In genomic region chr5:179906294-179906794, GRCh38 we compare ENCODE assay signal across 10 cellular contexts. TPM values are rescaled to one million over a fixed set of nuclear protein-coding genes. Genes with fewer than 3 reads are reported as not detected.
DNase-seq lines count a peak whose midpoint lies in the region; ATAC-seq, FAIRE-seq and TF ChIP-seq lines count a peak whose summit lies in the region.
"Had no signal": no experiment of that assay in that cellular context is flagged by ENCODE, and none has a peak within 500 bp of the region (broad histone marks: within the 10 kb centered on the region; RNA-seq: fewer than 3 reads in every experiment).

No MANE protein-coding gene starts in this region.

- CTCF ChIA-PET in activated CD8-positive, alpha-beta memory T cell treated with anti-CD3 and anti-CD28 coated beads, Interleukin-2, amount 10 ng/mL, durations not matched to agents 7 days and 5 days (lab: Charles Lee) = interaction anchor here (0.8 to 5.3 kb wide), 6 partner anchors 10 to 144 kb away, joined by 3 to 29 read pairs (median 4); partner anchors contain the start of genes LTC4S and MGAT4B

- no peak overlapping the region for H3K27ac Mint-ChIP-seq in activated CD8-positive, alpha-beta memory T cell treated with anti-CD3 and anti-CD28 coated beads, Interleukin-2, amount 10 ng/mL, durations not matched to agents 7 days and 5 days
- peak overlapping the region; percentile 15 for H3K27ac Mint-ChIP-seq in activated T-helper 2 cell treated with anti-CD3 and anti-CD28 coated beads, Interferon-gamma antibody, Interleukin-2, Interleukin-4, amounts not matched to agents 10 μg/mL and 5 μg/mL and 100 μg/mL, durations not matched to agents 14 hours and 24 hours and 36 hours

- intact Hi-C loops in activated T-helper 2 cell treated with anti-CD3 and anti-CD28 coated beads, Interferon-gamma antibody, Interleukin-2, Interleukin-4, amounts not matched to agents 10 μg/mL and 5 μg/mL and 100 μg/mL, durations not matched to agents 14 hours and 24 hours and 36 hours (cut with micrococcal nuclease) = loop anchor here (2.0 to 10.0 kb wide), 4 partner anchors 144 to 232 kb away; partner anchors contain the start of gene RNF130
- intact Hi-C loops in kidney (cut with DNase I) = no loop called here

- H3K27me3 ChIP-seq in thymus (ENCODE audit: control insufficient read depth, insufficient read depth) = no peaks in the 10 kb centered on the region

- no peak for FAIRE-seq in kidney (lab: Jason Lieb, UNC)
- FAIRE-seq: endometrium, G401.6 had no signal

- peak overlapping the region; percentile 55 to 75 for H3K4me3 ChIP-seq in kidney (ENCODE audit: low read length in 2 of 2)
- H3K4me3 ChIP-seq in thymus (ENCODE audit: low read length) = peak overlapping the region; percentile 73

- H3K36me3 ChIP-seq in kidney (ENCODE audit: control insufficient read depth in 1 of 2, insufficient read depth in 2 of 2, low read length in 2 of 2) (peaks cover 7 to 10% of the 10 kb centered on the region in 2 donors), thymus (ENCODE audit: control insufficient read depth, insufficient read depth) (peaks cover 8% of the 10 kb centered on the region)

- H3K27ac ChIP-seq in kidney (ENCODE audit: low read depth in 2 of 2, low read length in 2 of 2) (no peak overlapping the region), thymus (ENCODE audit: low read depth) (no peak overlapping the region)

- peak overlapping the region in 1 of 2 donors; percentile 69 for H3K9ac ChIP-seq in kidney (ENCODE audit: low read length in 2 of 2)

- no peak for TF ChIP-seq CTCF in kidney (IDR thresholded peaks at IDR 0.05; ENCODE audit: borderline replicate concordance, extremely low read depth, insufficient read depth)

- no peaks in the 10 kb centered on the region for H3K27me3 Mint-ChIP-seq in activated CD8-positive, alpha-beta memory T cell treated with anti-CD3 and anti-CD28 coated beads, Interleukin-2, amount 10 ng/mL, durations not matched to agents 7 days and 5 days
- no peaks in the 10 kb centered on the region for H3K27me3 Mint-ChIP-seq in activated T-helper 2 cell treated with anti-CD3 and anti-CD28 coated beads, Interferon-gamma antibody, Interleukin-2, Interleukin-4, amounts not matched to agents 10 μg/mL and 5 μg/mL and 100 μg/mL, durations not matched to agents 14 hours and 24 hours and 36 hours (ENCODE audit: low read depth)

- H3K36me3 Mint-ChIP-seq in activated CD8-positive, alpha-beta memory T cell treated with anti-CD3 and anti-CD28 coated beads, Interleukin-2, amount 10 ng/mL, durations not matched to agents 7 days and 5 days = peaks cover 5% of the 10 kb centered on the region
- H3K36me3 Mint-ChIP-seq in activated T-helper 2 cell treated with anti-CD3 and anti-CD28 coated beads, Interferon-gamma antibody, Interleukin-2, Interleukin-4, amounts not matched to agents 10 μg/mL and 5 μg/mL and 100 μg/mL, durations not matched to agents 14 hours and 24 hours and 36 hours (ENCODE audit: low read depth) = peaks cover 27% of the 10 kb centered on the region

- H3K4me1 ChIP-seq in kidney (ENCODE audit: control insufficient read depth in 1 of 2, insufficient read depth in 1 of 2, low read depth in 1 of 2, low read length in 2 of 2) (peaks cover 0 to 6% of the 10 kb centered on the region in 2 donors), thymus (ENCODE audit: control insufficient read depth, insufficient read depth, low read length) (peaks cover 7% of the 10 kb centered on the region)

- peaks cover 18% of the 10 kb centered on the region for H3K4me1 Mint-ChIP-seq in activated CD8-positive, alpha-beta memory T cell treated with anti-CD3 and anti-CD28 coated beads, Interleukin-2, amount 10 ng/mL, durations not matched to agents 7 days and 5 days
- H3K4me1 Mint-ChIP-seq in activated T-helper 2 cell treated with anti-CD3 and anti-CD28 coated beads, Interferon-gamma antibody, Interleukin-2, Interleukin-4, amounts not matched to agents 10 μg/mL and 5 μg/mL and 100 μg/mL, durations not matched to agents 14 hours and 24 hours and 36 hours (ENCODE audit: low read depth) = peaks cover 10% of the 10 kb centered on the region

- no peak for ATAC-seq in activated CD8-positive, alpha-beta memory T cell treated with anti-CD3 and anti-CD28 coated beads, Interleukin-2, amount 10 ng/mL, durations not matched to agents 7 days and 5 days
- ATAC-seq in HG03571 (IDR thresholded peaks at IDR 0.05; ENCODE audit: unreplicated experiment) = no peak

- 69% methylated on average over 24 of the region's 24 CpGs for WGBS in thymus

- no peak for DNase-seq in activated CD8-positive, alpha-beta memory T cell treated with anti-CD3 and anti-CD28 coated beads, Interleukin-2, amount 10 ng/mL, durations not matched to agents 7 days and 5 days
- no peak for DNase-seq in activated CD8-positive, alpha-beta memory T cell treated with anti-CD3 and anti-CD28 coated beads, Interleukin-2, amount 50 U/mL, for 4 hours
- no peak for DNase-seq in activated T-helper 2 cell treated with anti-CD3 and anti-CD28 coated beads, Interferon-gamma antibody, Interleukin-2, Interleukin-4, amounts not matched to agents 10 μg/mL and 5 μg/mL and 100 μg/mL, durations not matched to agents 14 hours and 24 hours and 36 hours (ENCODE audit: low spot score)
- DNase-seq in kidney (peak; percentile 67), NCI-H2171 (lab: John Stamatoyannopoulos, UW) (no peak), KG1 (lab: John Stamatoyannopoulos, UW) (no peak)

- no peaks in the 10 kb centered on the region for H3K9me3 Mint-ChIP-seq in activated CD8-positive, alpha-beta memory T cell treated with anti-CD3 and anti-CD28 coated beads, Interleukin-2, amount 10 ng/mL, durations not matched to agents 7 days and 5 days (ENCODE audit: low read depth)
- H3K9me3 Mint-ChIP-seq in activated T-helper 2 cell treated with anti-CD3 and anti-CD28 coated beads, Interferon-gamma antibody, Interleukin-2, Interleukin-4, amounts not matched to agents 10 μg/mL and 5 μg/mL and 100 μg/mL, durations not matched to agents 14 hours and 24 hours and 36 hours = no peaks in the 10 kb centered on the region

- H3K4me3 Mint-ChIP-seq in activated CD8-positive, alpha-beta memory T cell treated with anti-CD3 and anti-CD28 coated beads, Interleukin-2, amount 10 ng/mL, durations not matched to agents 7 days and 5 days = peak overlapping the region; percentile 83
- H3K4me3 Mint-ChIP-seq in activated T-helper 2 cell treated with anti-CD3 and anti-CD28 coated beads, Interferon-gamma antibody, Interleukin-2, Interleukin-4, amounts not matched to agents 10 μg/mL and 5 μg/mL and 100 μg/mL, durations not matched to agents 14 hours and 24 hours and 36 hours (ENCODE audit: low read depth) = peak overlapping the region; percentile 92

- H3K9me3 ChIP-seq in kidney (ENCODE audit: control insufficient read depth in 1 of 2, low read length in 2 of 2) = no peaks in the 10 kb centered on the region
- no peaks in the 10 kb centered on the region for H3K9me3 ChIP-seq in thymus (ENCODE audit: control insufficient read depth)

RNA-seq across cellular contexts. Expression of gene TBC1D9B, which starts 1.4 kb away (rescaled TPM):
- 10 to 100 TPM; 71.6 to 83.3 TPM for total RNA-seq in activated CD8-positive, alpha-beta memory T cell treated with anti-CD3 and anti-CD28 coated beads, Interleukin-2, amount 10 ng/mL, durations not matched to agents 7 days and 5 days
- 124 and 125 TPM in 2 replicates for total RNA-seq in activated T-helper 2 cell treated with anti-CD3 and anti-CD28 coated beads, Interferon-gamma antibody, Interleukin-2, Interleukin-4, amounts not matched to agents 10 μg/mL and 5 μg/mL and 100 μg/mL, durations not matched to agents 14 hours and 24 hours and 36 hours
- 117 TPM for total RNA-seq in kidney
- 49.5 TPM for polyA plus RNA-seq in kidney (ENCODE audit: insufficient read depth, low read depth, low replicate concordance)
- 69.4 TPM for polyA plus RNA-seq in thymus

RNA-seq across cellular contexts. Expression of gene MRNIP, which starts 47.7 kb away (rescaled TPM):
- 10 to 100 TPM; 20.2 to 21.4 TPM for total RNA-seq in activated CD8-positive, alpha-beta memory T cell treated with anti-CD3 and anti-CD28 coated beads, Interleukin-2, amount 10 ng/mL, durations not matched to agents 7 days and 5 days
- total RNA-seq in activated T-helper 2 cell treated with anti-CD3 and anti-CD28 coated beads, Interferon-gamma antibody, Interleukin-2, Interleukin-4, amounts not matched to agents 10 μg/mL and 5 μg/mL and 100 μg/mL, durations not matched to agents 14 hours and 24 hours and 36 hours = 24.4 and 30.1 TPM in 2 replicates
- total RNA-seq in kidney = 36.6 TPM
- polyA plus RNA-seq in kidney (ENCODE audit: insufficient read depth, low read depth, low replicate concordance) (25.3 TPM), thymus (43.9 TPM)
